Comparison of ENCODE assay signal across 2 cellular contexts in the genomic region with DNA sequence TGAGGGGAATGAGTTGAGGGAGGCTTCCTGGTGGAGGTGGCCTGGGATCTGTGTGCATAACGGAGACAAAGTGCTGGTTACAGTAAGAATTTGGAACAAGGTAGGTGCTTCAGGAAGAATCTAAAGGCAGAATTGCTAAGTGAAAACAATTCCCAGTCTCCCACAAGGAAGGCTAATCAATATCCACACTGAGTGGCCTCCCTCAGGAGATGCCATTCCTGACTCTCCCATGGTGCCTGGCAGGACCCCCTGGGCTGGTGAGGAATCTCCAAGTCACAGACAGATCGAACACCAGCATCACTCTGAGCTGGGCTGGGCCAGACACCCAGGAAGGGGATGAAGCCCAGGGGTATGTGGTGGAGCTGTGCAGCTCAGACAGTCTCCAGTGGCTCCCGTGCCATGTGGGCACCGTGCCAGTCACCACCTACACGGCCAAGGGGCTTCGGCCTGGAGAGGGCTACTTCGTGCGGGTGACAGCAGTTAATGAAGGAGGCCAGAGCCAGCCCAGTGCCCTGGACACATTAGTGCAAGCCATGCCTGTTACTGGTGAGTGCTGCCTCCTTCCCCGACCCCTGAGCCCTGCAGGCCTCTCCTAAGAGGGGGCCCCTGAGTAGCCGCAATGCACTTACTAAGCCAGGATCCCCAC.
TF ChIP-seq lines count a peak whose summit lies in the region.

No MANE protein-coding gene starts in this region.

TF ChIP-seq in SK-N-SH, 30 proteins besides CTCF, POLR2A, EP300 and RAD21 (continued from another document):
- TF ChIP-seq REST (IDR thresholded peaks at IDR 0.05; ENCODE audit: low read depth, low read length) = no peak
- TF ChIP-seq ELF1 (IDR thresholded peaks at IDR 0.05) = no peak
- no peak for TF ChIP-seq SMC3 (IDR thresholded peaks at IDR 0.05; ENCODE audit: low read depth, low read length)
- TF ChIP-seq RFX5 (IDR thresholded peaks at IDR 0.05; ENCODE audit: low read length) = no peak
- no peak for TF ChIP-seq GATA2 (CRISPR knock-in tag; IDR thresholded peaks at IDR 0.05)
- TF ChIP-seq, protein P1, sequence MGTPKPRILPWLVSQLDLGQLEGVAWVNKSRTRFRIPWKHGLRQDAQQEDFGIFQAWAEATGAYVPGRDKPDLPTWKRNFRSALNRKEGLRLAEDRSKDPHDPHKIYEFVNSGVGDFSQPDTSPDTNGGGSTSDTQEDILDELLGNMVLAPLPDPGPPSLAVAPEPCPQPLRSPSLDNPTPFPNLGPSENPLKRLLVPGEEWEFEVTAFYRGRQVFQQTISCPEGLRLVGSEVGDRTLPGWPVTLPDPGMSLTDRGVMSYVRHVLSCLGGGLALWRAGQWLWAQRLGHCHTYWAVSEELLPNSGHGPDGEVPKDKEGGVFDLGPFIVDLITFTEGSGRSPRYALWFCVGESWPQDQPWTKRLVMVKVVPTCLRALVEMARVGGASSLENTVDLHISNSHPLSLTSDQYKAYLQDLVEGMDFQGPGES (IDR thresholded peaks at IDR 0.05; ENCODE audit: low read depth, low read length) = no peak
- TF ChIP-seq FOSL2 (IDR thresholded peaks at IDR 0.05; ENCODE audit: borderline replicate concordance, low read depth) = no peak
- TF ChIP-seq PBX3 (IDR thresholded peaks at IDR 0.05) = no peak
- TF ChIP-seq NFIC (IDR thresholded peaks at IDR 0.05; ENCODE audit: borderline replicate concordance) = no peak
- TF ChIP-seq FOXM1 (IDR thresholded peaks at IDR 0.05; ENCODE audit: low read depth) = no peak

TF ChIP-seq in SK-N-SH treated with all-trans-retinoic acid at 6 μM for 48 hours, 23 proteins besides CTCF, POLR2A, EP300 and RAD21 (continued from another document):
- no peak for TF ChIP-seq PATZ1 (CRISPR knock-in tag; IDR thresholded peaks at IDR 0.05; ENCODE audit: borderline replicate concordance)
